9 cellular contexts compared by ENCODE assay signal in genomic region chr18:54946149-54946581, GRCh38. TPM values are rescaled to one million over a fixed set of nuclear protein-coding genes. Genes with fewer than 3 reads are reported as not detected.
DNase-seq lines count a peak whose midpoint lies in the region; ATAC-seq, FAIRE-seq and TF ChIP-seq lines count a peak whose summit lies in the region.
"Had no signal": no experiment of that assay in that cellular context is flagged by ENCODE, and none has a peak within 500 bp of the region (broad histone marks: within the 10 kb centered on the region; RNA-seq: fewer than 3 reads in every experiment).

No MANE protein-coding gene starts in this region.

- no peak for TF ChIP-seq CTCF in astrocyte (IDR thresholded peaks at IDR 0.05; ENCODE audit: insufficient read depth, low read depth, low read length)

- peak overlapping the region in 1 of 2 experiments; percentile 56 for H2BK12ac ChIP-seq in mesenchymal stem cell (ENCODE audit: low read length in 2 of 2)

- H3K27me3 Mint-ChIP-seq in astrocyte (ENCODE audit: low read depth, unreplicated experiment) = no peaks in the 10 kb centered on the region

- peak overlapping the region in 1 of 2 experiments; percentile 41 for H3K14ac ChIP-seq in mesenchymal stem cell (ENCODE audit: low read length in 2 of 2)

- H3K4me3 ChIP-seq in astrocyte (ENCODE audit: insufficient read depth, low read depth, low read length) (peak overlapping the region; percentile 50), mesenchymal stem cell (ENCODE audit: insufficient read depth in 1 of 2, low read depth in 1 of 2, low read length in 2 of 2) (peak overlapping the region in 1 of 2 experiments; percentile 75)

- no peak overlapping the region for H3K4me3 Mint-ChIP-seq in astrocyte (ENCODE audit: unreplicated experiment)

- no peaks in the 10 kb centered on the region for H3K79me1 ChIP-seq in mesenchymal stem cell (replicated peaks; ENCODE audit: low read length, poor library complexity, severe bottlenecking)

- no peaks in the 10 kb centered on the region for H3K79me2 ChIP-seq in astrocyte (ENCODE audit: insufficient read depth, low read length)

- DNase-seq in NCI-H2227 treated with DMSO at 0.1 percent for 48 hours (lab: John Stamatoyannopoulos, UW) (peak; percentile 8), NCI-H2227 (lab: John Stamatoyannopoulos, UW; ENCODE audit: unreplicated experiment) (no peak), NAMALWA (ENCODE audit: low spot score) (peak; percentile 32), astrocyte (ENCODE audit: low read depth) (peak; percentile 26), mesenchymal stem cell (peak; percentile 56), 8988T (no peak), NCI-H226 (no peak)

- H3K9me3 Mint-ChIP-seq in astrocyte (ENCODE audit: unreplicated experiment) = peaks cover 2% of the 10 kb centered on the region

- WGBS in mesenchymal stem cell = 51% methylated on average over 5 of the region's 7 CpGs

- peak overlapping the region; percentile 79 to 91 for H3K4ac ChIP-seq in mesenchymal stem cell (ENCODE audit: low read depth in 1 of 2, low read length in 2 of 2)

- peak overlapping the region; percentile 70 for H2AFZ ChIP-seq in astrocyte (ENCODE audit: low read depth, low read length)
- no peak overlapping the region for H2AFZ ChIP-seq in mesenchymal stem cell (ENCODE audit: low read depth, low read length)

- peak overlapping the region; percentile 82 for H3K4me2 ChIP-seq in astrocyte (ENCODE audit: low read length)
- H3K4me2 ChIP-seq in mesenchymal stem cell (ENCODE audit: low read length, poor library complexity, severe bottlenecking) = no peak overlapping the region

- FAIRE-seq in astrocyte (lab: Jason Lieb, UNC) = no peak
- FAIRE-seq: A204.1 had no signal

- no peaks in the 10 kb centered on the region for H3K9me3 ChIP-seq in astrocyte (ENCODE audit: insufficient read depth, low read depth, low read length)
- no peaks in the 10 kb centered on the region for H3K9me3 ChIP-seq in mesenchymal stem cell (ENCODE audit: control insufficient read depth, low read length)

- H3K36me3 ChIP-seq in astrocyte (ENCODE audit: insufficient read depth, low read length) (no peaks in the 10 kb centered on the region), mesenchymal stem cell (ENCODE audit: control insufficient read depth in 1 of 2, insufficient read depth in 2 of 2, low read depth in 1 of 2, low read length in 2 of 2) (no peaks in the 10 kb centered on the region)

- ATAC-seq in HG02642 (IDR thresholded peaks at IDR 0.05; ENCODE audit: poor library complexity, unreplicated experiment) = peak; percentile 82

- no peak overlapping the region for H3K27ac Mint-ChIP-seq in astrocyte (ENCODE audit: unreplicated experiment)

- H2BK15ac ChIP-seq in mesenchymal stem cell (ENCODE audit: low read depth, poor library complexity, severe bottlenecking) = no peak overlapping the region

- H4K8ac ChIP-seq in mesenchymal stem cell (ENCODE audit: low read length) = peak overlapping the region; percentile 19

- H3K27ac ChIP-seq in astrocyte (ENCODE audit: low read depth, low read length) (no peak overlapping the region), mesenchymal stem cell (ENCODE audit: low read length, poor library complexity, severe bottlenecking) (no peak overlapping the region)

- peaks cover 2% of the 10 kb centered on the region for H3K36me3 Mint-ChIP-seq in astrocyte (ENCODE audit: low read depth, unreplicated experiment)

- H3K27me3 ChIP-seq in astrocyte (ENCODE audit: insufficient read depth, low read length) (no peaks in the 10 kb centered on the region), mesenchymal stem cell (ENCODE audit: control insufficient read depth in 1 of 2, insufficient read depth in 1 of 2, low read length in 2 of 2) (no peaks in the 10 kb centered on the region)

- H4K91ac ChIP-seq in mesenchymal stem cell (ENCODE audit: low read length) = peak overlapping the region; percentile 19

- H2BK120ac ChIP-seq in mesenchymal stem cell (ENCODE audit: low read depth, low read length) = no peak overlapping the region

- no peaks in the 10 kb centered on the region for H3K4me1 ChIP-seq in astrocyte (ENCODE audit: insufficient read depth, low read length)
- H3K4me1 ChIP-seq in mesenchymal stem cell (ENCODE audit: control insufficient read depth, insufficient read depth, low read depth, low read length) = peaks cover 2% of the 10 kb centered on the region

- no peak overlapping the region for H3K23ac ChIP-seq in mesenchymal stem cell (ENCODE audit: low read length in 2 of 2)

- no peaks in the 10 kb centered on the region for H4K20me1 ChIP-seq in astrocyte (ENCODE audit: insufficient read depth, low read length)

- peak overlapping the region; percentile 68 for H3K9ac ChIP-seq in astrocyte (ENCODE audit: low read length)
- H3K9ac ChIP-seq in mesenchymal stem cell (ENCODE audit: low read length) = peak overlapping the region; percentile 86

- H3K4me1 Mint-ChIP-seq in astrocyte (ENCODE audit: low read depth, unreplicated experiment) = peaks cover 5% of the 10 kb centered on the region

- H3K18ac ChIP-seq in mesenchymal stem cell (ENCODE audit: low read depth in 1 of 2, low read length in 2 of 2) = peak overlapping the region; percentile 56 to 66

- H2AK5ac ChIP-seq in mesenchymal stem cell (ENCODE audit: low read length, severe bottlenecking) = no peak overlapping the region

- H2BK5ac ChIP-seq in mesenchymal stem cell (ENCODE audit: low read depth, low read length, poor library complexity, severe bottlenecking) = no peak overlapping the region

RNA-seq across cellular contexts. Expression of gene CCDC68, which starts 13.1 kb away (rescaled TPM):
- total RNA-seq in astrocyte = 2.2 and 2.4 TPM in 2 replicates
- polyA plus RNA-seq in mesenchymal stem cell (2013, experiment 1 of 2) = 155 TPM
- 147 TPM for polyA plus RNA-seq in mesenchymal stem cell (2013, experiment 2 of 2)

Comparison
In these comparisons a context has a peak if more than half of its experiments do, and no peak if none do; other contexts are left out.
1. DNase-seq: peak in NCI-H2227 treated with DMSO at 0.1 percent for 48 hours (single experiment), NAMALWA (single experiment), astrocyte (single experiment) and mesenchymal stem cell (single experiment); none in NCI-H2227 (single experiment), 8988T (single experiment) and NCI-H226 (single experiment).